8 cellular contexts compared by ENCODE assay signal in the genomic region with DNA sequence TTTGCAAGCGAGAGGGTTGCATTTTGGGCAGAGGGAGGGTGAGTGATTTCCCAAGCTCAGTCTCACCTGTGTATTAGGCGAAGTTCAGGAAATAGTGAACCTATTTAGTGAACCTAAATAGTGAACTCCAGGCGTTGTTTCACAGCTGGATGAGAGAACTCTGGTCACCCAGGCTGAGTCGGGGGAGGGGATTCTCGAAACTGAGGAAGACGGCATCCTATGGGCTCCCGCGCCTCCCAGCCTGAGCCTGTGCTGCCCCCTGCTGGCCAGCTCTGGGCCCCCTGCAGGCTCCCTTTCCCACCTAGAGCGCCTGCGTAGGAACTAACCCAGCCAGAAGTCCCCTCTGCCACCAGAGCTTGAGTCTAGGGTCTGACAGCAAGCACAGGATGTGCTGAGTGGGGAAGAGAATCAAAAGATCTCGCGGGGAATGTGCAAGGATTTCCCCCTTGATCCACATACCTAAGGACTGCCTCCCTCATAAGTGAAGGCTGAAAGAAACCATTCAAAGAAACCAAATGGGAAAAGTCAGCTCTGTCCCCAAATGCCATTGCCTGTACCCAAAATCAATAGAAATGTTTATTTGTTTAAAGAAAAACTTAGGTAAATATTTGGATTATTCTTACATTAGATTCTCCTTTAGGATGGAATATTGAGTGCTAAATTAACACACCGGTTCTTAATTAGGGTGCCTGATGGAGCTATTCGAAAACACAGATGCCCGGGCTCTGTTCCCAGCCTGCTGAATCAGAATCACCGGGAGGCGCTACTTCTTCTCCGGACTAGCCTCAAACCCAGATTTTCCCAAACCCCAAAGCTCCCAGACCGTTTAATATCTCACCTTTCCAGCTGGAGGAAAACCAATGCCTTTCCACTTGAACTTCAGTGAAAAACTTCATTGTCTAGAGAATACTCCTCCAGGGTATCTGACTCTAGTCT. TPM values are rescaled to one million over a fixed set of nuclear protein-coding genes. Genes with fewer than 3 reads are reported as not detected.
DNase-seq lines count a peak whose midpoint lies in the region; ATAC-seq and TF ChIP-seq lines count a peak whose summit lies in the region.

No MANE protein-coding gene starts in this region.

- TF ChIP-seq CTCF in GM06990 (IDR thresholded peaks at IDR 0.05; ENCODE audit: insufficient read depth, low read length, poor library complexity, severe bottlenecking) (peak; percentile 99), chondrocyte (IDR thresholded peaks at IDR 0.05) (peak; percentile 90), liver (IDR thresholded peaks at IDR 0.05; ENCODE audit: low read depth, low read length, missing input control) (peak; percentile 90)

- H3K4me1 Mint-ChIP-seq in activated CD4-positive, alpha-beta T cell treated with anti-CD3 and anti-CD28 coated beads for 36 hours = peaks cover 14% of the 10 kb centered on the region
- peaks cover 5% of the 10 kb centered on the region for H3K4me1 Mint-ChIP-seq in chondrocyte (ENCODE audit: low read depth)

- H3K9me3 Mint-ChIP-seq in activated CD4-positive, alpha-beta T cell treated with anti-CD3 and anti-CD28 coated beads for 36 hours (ENCODE audit: low read depth) = no peaks in the 10 kb centered on the region
- H3K9me3 Mint-ChIP-seq in chondrocyte (ENCODE audit: low read depth) = no peaks in the 10 kb centered on the region

- peaks cover 1 to 11% (median 8%) of the 10 kb centered on the region in 4 donors for H3K4me1 ChIP-seq in liver (ENCODE audit: control insufficient read depth in 4 of 4, insufficient read depth in 4 of 4, low read length in 3 of 4)

- no peak overlapping the region for H3K27ac ChIP-seq in liver (ENCODE audit: low read depth in 1 of 2, low read length in 2 of 2)

- DNase-seq in GM06990 (ENCODE audit: extremely low read depth, insufficient read length) (peak; percentile 81), NCI-H2227 treated with DMSO at 0.1 percent for 48 hours (lab: John Stamatoyannopoulos, UW) (peak; percentile 26), chondrocyte (ENCODE audit: low spot score) (no peak)
- peak; percentile 90 for DNase-seq in activated CD4-positive, alpha-beta T cell treated with anti-CD3 and anti-CD28 coated beads for 36 hours
- DNase-seq in stimulated activated CD8-positive, alpha-beta memory T cell treated with anti-CD3 and anti-CD28 coated beads, Interleukin-12 subunit alpha, Interleukin-12 subunit beta, amount 100 ng/mL, for 1 hour (ENCODE audit: low read depth) = peak; percentile 67

- POLR2A ChIA-PET in activated CD4-positive, alpha-beta T cell treated with anti-CD3 and anti-CD28 coated beads for 36 hours (lab: Charles Lee) = interaction anchor here (1.2 kb wide), 1 partner anchor 46 kb away, joined by 3 read pairs; no protein-coding TSS in a partner anchor

- peaks cover 13% of the 10 kb centered on the region for H3K27me3 Mint-ChIP-seq in activated CD4-positive, alpha-beta T cell treated with anti-CD3 and anti-CD28 coated beads for 36 hours
- peaks cover 16% of the 10 kb centered on the region for H3K27me3 Mint-ChIP-seq in chondrocyte (ENCODE audit: low read depth)

- WGBS in liver = 10% methylated on average over 19 of the region's 19 CpGs

- no peak overlapping the region for H3K9ac ChIP-seq in liver (ENCODE audit: low read depth in 1 of 2, low read length in 2 of 2)

- CTCF ChIA-PET in activated CD4-positive, alpha-beta T cell treated with anti-CD3 and anti-CD28 coated beads for 36 hours (lab: Charles Lee) = interaction anchor here (0.6 to 4.3 kb wide), 66 partner anchors 9 to 1797 kb away, joined by 3 to 57 read pairs (median 4); a partner anchor contains a TSS

- no peaks in the 10 kb centered on the region for H3K9me3 ChIP-seq in liver (ENCODE audit: control insufficient read depth in 4 of 4, low read length in 3 of 4)

- H3K36me3 Mint-ChIP-seq in activated CD4-positive, alpha-beta T cell treated with anti-CD3 and anti-CD28 coated beads for 36 hours (ENCODE audit: low read depth) = no peaks in the 10 kb centered on the region
- no peaks in the 10 kb centered on the region for H3K36me3 Mint-ChIP-seq in chondrocyte (ENCODE audit: low read depth)

- no peaks in the 10 kb centered on the region for H3K27me3 ChIP-seq in GM06990 (replicated peaks; ENCODE audit: control insufficient read depth, insufficient read depth, low read length)
- H3K27me3 ChIP-seq in liver (ENCODE audit: control insufficient read depth in 4 of 4, insufficient read depth in 4 of 4, low read length in 3 of 4) = no peaks in the 10 kb centered on the region

- no peak overlapping the region for H3K27ac Mint-ChIP-seq in activated CD4-positive, alpha-beta T cell treated with anti-CD3 and anti-CD28 coated beads for 36 hours
- H3K27ac Mint-ChIP-seq in chondrocyte (ENCODE audit: unreplicated experiment) = no peak overlapping the region

- H3K36me3 ChIP-seq in GM06990 (ENCODE audit: control insufficient read depth, insufficient read depth, low read length) = no peaks in the 10 kb centered on the region
- H3K36me3 ChIP-seq in liver (ENCODE audit: control insufficient read depth in 4 of 4, insufficient read depth in 3 of 4, low read depth in 1 of 4, low read length in 3 of 4) = no peaks in the 10 kb centered on the region

- peak; percentile 37 for ATAC-seq in HG02852 (IDR thresholded peaks at IDR 0.05; ENCODE audit: unreplicated experiment)
- ATAC-seq in activated CD4-positive, alpha-beta T cell treated with anti-CD3 and anti-CD28 coated beads for 36 hours = peak; percentile 84
- ATAC-seq in HG02884 (IDR thresholded peaks at IDR 0.05; ENCODE audit: unreplicated experiment) = no peak

- peak; percentile 96 to 98 for TF ChIP-seq RAD21 in liver (IDR thresholded peaks at IDR 0.05)

- intact Hi-C loops in activated CD4-positive, alpha-beta T cell treated with anti-CD3 and anti-CD28 coated beads for 36 hours (cut with DNase I, micrococcal nuclease) = loop anchor here (1.0 to 5.0 kb wide), 7 partner anchors 46 to 199 kb away; no protein-coding TSS in a partner anchor

- H3K4me3 Mint-ChIP-seq in activated CD4-positive, alpha-beta T cell treated with anti-CD3 and anti-CD28 coated beads for 36 hours = no peak overlapping the region
- no peak overlapping the region for H3K4me3 Mint-ChIP-seq in chondrocyte (ENCODE audit: unreplicated experiment)

- H3K4me3 ChIP-seq in GM06990 (replicated peaks; ENCODE audit: low read depth, low read length) = no peak overlapping the region; the same call in 1 of the 2 replicates
- H3K4me3 ChIP-seq in liver (ENCODE audit: low read depth in 1 of 3, low read length in 3 of 3) = peak overlapping the region in 1 of 3 donors; percentile 7

TF ChIP-seq in liver, 16 proteins besides CTCF, POLR2A, EP300 and RAD21:
- TF ChIP-seq YY1 (IDR thresholded peaks at IDR 0.05) (no peak), TAF1 (conservative IDR thresholded peaks at IDR 0.05) (no peak), SP1 (IDR thresholded peaks at IDR 0.05) (peak; percentile 36), RXRA (IDR thresholded peaks at IDR 0.05) (peak in 1 of 2 donors; percentile 48), FOXA1 (IDR thresholded peaks at IDR 0.05) (peak; percentile 12), HNF4A (conservative IDR thresholded peaks at IDR 0.05) (peak in 1 of 2 donors; percentile 3)
- TF ChIP-seq, protein P1, sequence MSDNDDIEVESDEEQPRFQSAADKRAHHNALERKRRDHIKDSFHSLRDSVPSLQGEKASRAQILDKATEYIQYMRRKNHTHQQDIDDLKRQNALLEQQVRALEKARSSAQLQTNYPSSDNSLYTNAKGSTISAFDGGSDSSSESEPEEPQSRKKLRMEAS (IDR thresholded peaks at IDR 0.05) = no peak

RNA-seq across cellular contexts. Expression of a gene that starts 14.8 kb away (rescaled TPM):
- not detected for total RNA-seq in activated CD4-positive, alpha-beta T cell treated with anti-CD3 and anti-CD28 coated beads for 36 hours
- total RNA-seq in chondrocyte (0.39 to 2.4 TPM (median 2.1 TPM) in 3 replicates), liver (1 to 10 TPM; 4.9 TPM)
- polyA plus RNA-seq in liver = 1 to 10 TPM; 1.8 to 3.3 TPM

RNA-seq across cellular contexts. Expression of a gene that starts 34.3 kb away (rescaled TPM):
- not detected for total RNA-seq in activated CD4-positive, alpha-beta T cell treated with anti-CD3 and anti-CD28 coated beads for 36 hours
- total RNA-seq in chondrocyte (0.26 to 0.35 TPM in 2 of 3 replicates, not detected in the other), liver (100 to 1,000 TPM in 1 of 2 donors, 10 to 100 TPM in 1; 10.6 to 484 TPM)
- polyA plus RNA-seq in liver = 100 to 1,000 TPM; 382 to 540 TPM
